Comparison of ENCODE assay signal across 1 cellular context in genomic region chr7:99616359-99617186, GRCh38.
A peak's percentile ranks its signal among the peaks of the same experiment; 100 is the strongest.
TF ChIP-seq lines count a peak whose summit lies in the region.

Gene ZSCAN25 (plus strand): TSS chr7:99616946. CDS start chr7:99619607, 2,661 bp downstream.

TF ChIP-seq in K562, 482 proteins besides CTCF, POLR2A, EP300 and RAD21 (continued from another document and continues in another):
- TF ChIP-seq DDX20 (tag; IDR thresholded peaks at IDR 0.05; ENCODE audit: low read depth) (no peak), MCM7 (IDR thresholded peaks at IDR 0.05) (no peak), TFAP4 (CRISPR knock-in tag; IDR thresholded peaks at IDR 0.05; ENCODE audit: borderline replicate concordance) (peak; percentile 95), ZNF57 (CRISPR knock-in tag; IDR thresholded peaks at IDR 0.05) (no peak), SMAD2 (IDR thresholded peaks at IDR 0.05; ENCODE audit: low read depth, low read length) (no peak), MED1 (CRISPR knock-in tag; IDR thresholded peaks at IDR 0.05; ENCODE audit: borderline replicate concordance) (no peak), NR2C2 (CRISPR knock-in tag; IDR thresholded peaks at IDR 0.05) (peak; percentile 91), NR2C2 (tag; IDR thresholded peaks at IDR 0.05) (peak; percentile 86), E2F4 (CRISPR knock-in tag; IDR thresholded peaks at IDR 0.05; ENCODE audit: low read depth) (0 out of 2 replicates have a peak, but pooled peaks have one; percentile 56), SPI1 (IDR thresholded peaks at IDR 0.05; ENCODE audit: borderline replicate concordance, low read depth, low read length) (peak; percentile 13; the same call in 1 of the 2 replicates), BRF1 (IDR thresholded peaks at IDR 0.05; ENCODE audit: borderline replicate concordance, extremely low read depth, insufficient read length) (no peak), MTA2 (IDR thresholded peaks at IDR 0.05; ENCODE audit: low read depth) (no peak), ZNF780A (CRISPR knock-in tag; IDR thresholded peaks at IDR 0.05) (no peak), FOXK2 (conservative IDR thresholded peaks at IDR 0.05 in 1 of 2, IDR thresholded peaks at IDR 0.05 in 1 of 2; ENCODE audit: low read depth in 2 of 2) (peak; percentile 34 to 49; a peak in 2 of 4 replicates), KDM2B (CRISPR knock-in tag; IDR thresholded peaks at IDR 0.05) (no peak), GATAD2B (IDR thresholded peaks at IDR 0.05; ENCODE audit: borderline replicate concordance) (peak; percentile 87; the same call in 1 of the 2 replicates), HMGN3 (IDR thresholded peaks at IDR 0.05; ENCODE audit: borderline replicate concordance, extremely low read depth, insufficient read length, low read depth, low read length) (peak; percentile 78), ZC3H4 (CRISPR knock-in tag; IDR thresholded peaks at IDR 0.05; ENCODE audit: borderline replicate concordance) (no peak), RUNX1 (IDR thresholded peaks at IDR 0.05; ENCODE audit: low read depth) (no peak; the same call in 1 of the 2 replicates), HMG20B (CRISPR knock-in tag; IDR thresholded peaks at IDR 0.05) (no peak), RFX1 (IDR thresholded peaks at IDR 0.05) (no peak), C11orf30 (IDR thresholded peaks at IDR 0.05; ENCODE audit: low read depth) (peak; percentile 97), ELF4 (CRISPR knock-in tag; IDR thresholded peaks at IDR 0.05) (peak; percentile 80), ZNF449 (CRISPR knock-in tag; IDR thresholded peaks at IDR 0.05) (no peak), HDAC1 (IDR thresholded peaks at IDR 0.05) (peak; percentile 57 to 86; a peak in 3 of 4 replicates), ZNF124 (CRISPR knock-in tag; IDR thresholded peaks at IDR 0.05) (no peak), THAP12 (CRISPR knock-in tag; IDR thresholded peaks at IDR 0.05) (peak; percentile 100), STAT5B (CRISPR knock-in tag; IDR thresholded peaks at IDR 0.05) (no peak), SIX5 (IDR thresholded peaks at IDR 0.05; ENCODE audit: borderline replicate concordance in 1 of 2, insufficient read depth in 1 of 2, low read depth in 1 of 2, low read length in 2 of 2) (peak; percentile 52 to 56; a peak in 3 of 4 replicates), BRCA1 (IDR thresholded peaks at IDR 0.05) (no peak), BRCA1 (CRISPR knock-in tag; IDR thresholded peaks at IDR 0.05) (no peak), NFRKB (IDR thresholded peaks at IDR 0.05; ENCODE audit: low read depth) (peak; percentile 61; the same call in 1 of the 2 replicates), KLF13 (tag; IDR thresholded peaks at IDR 0.05; ENCODE audit: borderline replicate concordance, low read depth) (peak; percentile 35; the same call in 1 of the 2 replicates), CEBPB (tag; IDR thresholded peaks at IDR 0.05) (no peak), TEAD4 (IDR thresholded peaks at IDR 0.05; ENCODE audit: low read length) (peak; percentile 28; the same call in 1 of the 2 replicates), TEAD4 (CRISPR knock-in tag; IDR thresholded peaks at IDR 0.05; ENCODE audit: borderline replicate concordance) (no peak), BCOR (IDR thresholded peaks at IDR 0.05) (peak; percentile 100), NFATC3 (IDR thresholded peaks at IDR 0.05) (0 out of 2 replicates have a peak, but pooled peaks have one; percentile 28), ZNF324 (CRISPR knock-in tag; IDR thresholded peaks at IDR 0.05) (no peak), MCM5 (IDR thresholded peaks at IDR 0.05; ENCODE audit: low read depth) (no peak), ZNF318 (IDR thresholded peaks at IDR 0.05; ENCODE audit: borderline replicate concordance in 1 of 2, low read depth in 1 of 2) (0 out of 4 replicates have a peak, but pooled peaks of 1 of the 2 experiments have one; percentile 14), MYNN (IDR thresholded peaks at IDR 0.05) (peak; percentile 11), MYNN (CRISPR knock-in tag; IDR thresholded peaks at IDR 0.05) (no peak; the same call in 1 of the 2 replicates), KDM4B (IDR thresholded peaks at IDR 0.05; ENCODE audit: borderline replicate concordance in 2 of 2, low read depth in 1 of 2) (peak in 1 of 2 experiments; percentile 99; a peak in 2 of 4 replicates), SRSF1 (IDR thresholded peaks at IDR 0.05; ENCODE audit: low read depth, low read length) (no peak), ZBTB9 (CRISPR knock-in tag; IDR thresholded peaks at IDR 0.05) (peak; percentile 63; the same call in 1 of the 2 replicates), WHSC1 (IDR thresholded peaks at IDR 0.05; ENCODE audit: low read length) (no peak), DPF2 (IDR thresholded peaks at IDR 0.05) (peak; percentile 64; the same call in 1 of the 2 replicates), MBD1 (CRISPR knock-in tag; IDR thresholded peaks at IDR 0.05) (no peak), NONO (IDR thresholded peaks at IDR 0.05; ENCODE audit: low read depth in 2 of 2, low read length in 1 of 2) (peak; percentile 37 to 66; a peak in 2 of 4 replicates), ZFP91 (CRISPR knock-in tag; IDR thresholded peaks at IDR 0.05) (no peak)
